In the genomic region with DNA sequence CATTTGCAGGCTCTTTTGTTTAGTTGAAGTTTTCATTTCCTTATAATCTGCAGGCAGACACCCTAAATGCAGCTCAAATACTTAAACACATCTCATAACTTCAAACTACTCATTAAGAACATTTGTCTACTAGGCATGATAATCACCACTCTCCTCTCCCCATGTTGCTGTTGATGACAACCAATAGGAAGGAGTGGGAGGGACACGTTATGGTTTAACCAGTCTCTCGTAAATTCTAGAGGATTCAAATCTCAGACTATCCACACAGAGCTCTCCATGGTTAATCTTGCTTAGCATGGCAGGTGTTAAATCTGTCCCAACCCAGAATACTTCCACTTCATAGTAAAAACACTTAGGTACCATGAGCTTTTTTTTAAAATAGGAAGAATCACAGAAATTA, we compare ENCODE assay signal across 11 cellular contexts.
"Had no signal": no experiment of that assay in that cellular context is flagged by ENCODE, and none has a peak within 500 bp of the region (broad histone marks: within the 10 kb centered on the region; RNA-seq: fewer than 3 reads in every experiment).

No MANE protein-coding gene starts in this region.

- DNase-seq: activated CD8-positive, alpha-beta T cell treated with anti-CD3 and anti-CD28 coated beads, Interleukin-2, amount 10 ng/mL, durations not matched to agents 7 days and 5 days; activated naive CD4-positive, alpha-beta T cell; activated naive CD8-positive, alpha-beta T cell treated with anti-CD3 and anti-CD28 coated beads, Interleukin-2, amount 50 U/mL, for 24 hours; dorsolateral prefrontal cortex; hypothalamus; kidney glomerular epithelial cell; ovary; sigmoid colon; stimulated activated CD4-positive, alpha-beta T cell treated with anti-CD3 and anti-CD28 coated beads, Interleukin-2, amount 100 ng/mL, for 48 hours; stimulated activated naive CD4-positive, alpha-beta T cell treated with Interleukin-2 at 50 U/mL for 16 hours; trophoblast cell had no signal

- ATAC-seq: activated CD8-positive, alpha-beta T cell treated with anti-CD3 and anti-CD28 coated beads, Interleukin-2, amount 10 ng/mL, durations not matched to agents 7 days and 5 days; activated naive CD8-positive, alpha-beta T cell treated with anti-CD3 and anti-CD28 coated beads, Interleukin-2, amount 50 U/mL, for 24 hours had no signal
